ENCODE assay signal across 24 cellular contexts in the genomic region with DNA sequence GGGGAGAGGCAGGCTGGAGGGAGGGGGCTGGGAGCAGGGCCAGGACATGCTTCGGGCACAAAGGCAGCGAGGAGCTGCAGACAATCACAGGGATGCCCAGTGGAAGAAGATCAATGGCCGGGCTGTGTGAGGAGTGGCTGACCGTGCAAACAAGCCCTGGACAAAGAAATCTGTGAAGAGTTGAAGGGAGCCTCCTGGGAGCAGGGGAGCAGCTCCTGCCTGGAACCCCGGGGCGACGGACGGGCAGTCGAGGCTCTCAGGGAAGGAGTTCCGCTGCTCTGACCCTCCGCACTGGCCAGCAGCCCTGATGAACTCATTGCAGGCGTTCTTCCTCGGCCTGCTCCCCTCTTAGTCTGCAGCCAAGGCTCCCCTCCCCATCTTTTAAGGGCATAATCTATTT.
DNase-seq lines count a peak whose midpoint lies in the region; ATAC-seq, FAIRE-seq and TF ChIP-seq lines count a peak whose summit lies in the region.
"Had no signal": no experiment of that assay in that cellular context is flagged by ENCODE, and none has a peak within 500 bp of the region (broad histone marks: within the 10 kb centered on the region; RNA-seq: fewer than 3 reads in every experiment).

No MANE protein-coding gene starts in this region.

- no peak for TF ChIP-seq POLR2A in sigmoid colon (IDR thresholded peaks at IDR 0.05)

- ATAC-seq in activated T-cell treated with anti-CD3 and anti-CD28 coated beads, Interleukin-2, amount 50 U/mL, for 4 hours, result no peak
- no peak for ATAC-seq in activated T-cell treated with anti-CD3 and anti-CD28 coated beads, Interleukin-2, amount 50 U/mL, for 72 hours (replicated peaks in 1 of 2)
- ATAC-seq: A549, HCT116 had no signal

- no peaks in the 10 kb centered on the region for H3K9me3 Mint-ChIP-seq in activated T-cell treated with anti-CD3 and anti-CD28 coated beads, Interleukin-2, amount 50 U/mL, for 4 hours
- no peaks in the 10 kb centered on the region for H3K9me3 Mint-ChIP-seq in activated T-cell treated with anti-CD3 and anti-CD28 coated beads, Interleukin-2, amount 50 U/mL, for 72 hours

- peaks cover 0 to 3% of the 10 kb centered on the region in 2 donors for H3K9me3 ChIP-seq in kidney (ENCODE audit: control insufficient read depth in 1 of 2, low read length in 2 of 2)
- no peaks in the 10 kb centered on the region for H3K9me3 ChIP-seq in sigmoid colon
- H3K9me3 ChIP-seq: A549, BE2C had no signal

- H3K36me3 ChIP-seq in H7 (replicated peaks; ENCODE audit: control insufficient read depth, insufficient read depth, low read length) (no peaks in the 10 kb centered on the region), kidney (ENCODE audit: control insufficient read depth in 1 of 2, insufficient read depth in 2 of 2, low read length in 2 of 2) (no peaks in the 10 kb centered on the region), sigmoid colon (no peaks in the 10 kb centered on the region)
- H3K36me3 ChIP-seq: BE2C had no signal

- 90 to 91% methylated on average over 13 of the region's 13 CpGs for WGBS in sigmoid colon, 2 donors

- no peak for FAIRE-seq in kidney (lab: Jason Lieb, UNC)
- FAIRE-seq: A549 had no signal

- H3K27ac Mint-ChIP-seq in activated T-cell treated with anti-CD3 and anti-CD28 coated beads, Interleukin-2, amount 50 U/mL, for 72 hours, result no peak overlapping the region

- intact Hi-C loops in kidney (cut with DNase I), result no loop called here
- intact Hi-C loops in sigmoid colon (cut with DNase I), result no loop called here

- H3K27me3 Mint-ChIP-seq in activated T-cell treated with anti-CD3 and anti-CD28 coated beads, Interleukin-2, amount 50 U/mL, for 4 hours (ENCODE audit: low read depth), result peaks cover 24% of the 10 kb centered on the region
- peaks cover 16% of the 10 kb centered on the region for H3K27me3 Mint-ChIP-seq in activated T-cell treated with anti-CD3 and anti-CD28 coated beads, Interleukin-2, amount 50 U/mL, for 72 hours (ENCODE audit: low read depth)
- H3K27me3 Mint-ChIP-seq: CD4-positive, CD25-positive, alpha-beta regulatory T cell had no signal

- H3K4me3 ChIP-seq in H7 (ENCODE audit: insufficient read depth, low read depth, low read length) (no peak overlapping the region), kidney (ENCODE audit: low read length in 2 of 2) (no peak overlapping the region), sigmoid colon (no peak overlapping the region)
- H3K4me3 ChIP-seq: A549, PC-9 had no signal

- H3K9ac ChIP-seq in kidney (ENCODE audit: low read length in 2 of 2), result no peak overlapping the region
- H3K9ac ChIP-seq: KMS-11 had no signal

- peaks cover 2% of the 10 kb centered on the region for H3K4me1 Mint-ChIP-seq in activated T-cell treated with anti-CD3 and anti-CD28 coated beads, Interleukin-2, amount 50 U/mL, for 4 hours (ENCODE audit: low read depth)
- H3K4me1 Mint-ChIP-seq in activated T-cell treated with anti-CD3 and anti-CD28 coated beads, Interleukin-2, amount 50 U/mL, for 72 hours (ENCODE audit: low read depth), result no peaks in the 10 kb centered on the region

- H3K36me3 Mint-ChIP-seq in activated T-cell treated with anti-CD3 and anti-CD28 coated beads, Interleukin-2, amount 50 U/mL, for 4 hours (ENCODE audit: insufficient read depth), result no peaks in the 10 kb centered on the region
- no peaks in the 10 kb centered on the region for H3K36me3 Mint-ChIP-seq in activated T-cell treated with anti-CD3 and anti-CD28 coated beads, Interleukin-2, amount 50 U/mL, for 72 hours (ENCODE audit: insufficient read depth in 2 of 2)
- H3K36me3 Mint-ChIP-seq: CD4-positive, CD25-positive, alpha-beta regulatory T cell had no signal

- no peak overlapping the region for H3K4me3 Mint-ChIP-seq in activated T-cell treated with anti-CD3 and anti-CD28 coated beads, Interleukin-2, amount 50 U/mL, for 4 hours
- no peak overlapping the region for H3K4me3 Mint-ChIP-seq in activated T-cell treated with anti-CD3 and anti-CD28 coated beads, Interleukin-2, amount 50 U/mL, for 72 hours
- H3K4me3 Mint-ChIP-seq: CD4-positive, CD25-positive, alpha-beta regulatory T cell had no signal

- H3K27me3 ChIP-seq in H7 (ENCODE audit: control insufficient read depth, insufficient read depth, low read length), result no peaks in the 10 kb centered on the region
- H3K27me3 ChIP-seq in sigmoid colon, result peaks cover 0 to 8% (median 0%) of the 10 kb centered on the region in 3 donors

- H3K27ac ChIP-seq in kidney (ENCODE audit: low read depth in 2 of 2, low read length in 2 of 2) (no peak overlapping the region), sigmoid colon (no peak overlapping the region)
- H3K27ac ChIP-seq: A549, KMS-11, PC-9 had no signal

- TF ChIP-seq CTCF in kidney (IDR thresholded peaks at IDR 0.05; ENCODE audit: borderline replicate concordance, extremely low read depth, insufficient read depth), result no peak
- no peak for TF ChIP-seq CTCF in sigmoid colon (IDR thresholded peaks at IDR 0.05)

- peak; percentile 1 for DNase-seq in activated T-cell treated with anti-CD3 and anti-CD28 coated beads, Interleukin-2, amount 50 U/mL, for 4 hours
- no peak for DNase-seq in activated T-cell treated with anti-CD3 and anti-CD28 coated beads, Interleukin-2, amount 50 U/mL, for 72 hours
- DNase-seq in H7, result peak; percentile 42
- DNase-seq in kidney, result peak; percentile 22
- DNase-seq in sigmoid colon, result peak; percentile 50
- DNase-seq in KG1 (lab: John Stamatoyannopoulos, UW), result no peak
- no peak for DNase-seq in HUDEP-2 (lab: John Stamatoyannopoulos, UW; ENCODE audit: unreplicated experiment in 76 of 76)
- DNase-seq in NCI-H2227 treated with DMSO at 0.1 percent for 48 hours (lab: John Stamatoyannopoulos, UW), result no peak
- DNase-seq: BE2C; CD4-positive, CD25-positive, alpha-beta regulatory T cell; EL; GF-D8; GOT3; MV-4-11; NCI-H1417 treated with DMSO at 0.1 percent for 48 hours; NCI-H226; NCI-H510A treated with DMSO at 0.1 percent for 48 hours; NCI-H748 treated with DMSO at 0.1 percent for 48 hours; PC-9; RPMI8226; SIG-M5 had no signal

- TF ChIP-seq EP300 in sigmoid colon (IDR thresholded peaks at IDR 0.05), result no peak

- H3K4me1 ChIP-seq in kidney (ENCODE audit: control insufficient read depth in 1 of 2, insufficient read depth in 1 of 2, low read depth in 1 of 2, low read length in 2 of 2), result no peaks in the 10 kb centered on the region
- H3K4me1 ChIP-seq in sigmoid colon, result no peaks in the 10 kb centered on the region
- H3K4me1 ChIP-seq: A549, BE2C had no signal

Comparison
In these comparisons a context has a peak if more than half of its experiments do, and no peak if none do; other contexts are left out.
1. DNase-seq: peak in activated T-cell treated with anti-CD3 and anti-CD28 coated beads, Interleukin-2, amount 50 U/mL, for 4 hours (single experiment), H7 (single experiment), kidney (single experiment) and sigmoid colon (single experiment); none in activated T-cell treated with anti-CD3 and anti-CD28 coated beads, Interleukin-2, amount 50 U/mL, for 72 hours (0 of 2), KG1 (single experiment), HUDEP-2 (0 of 76) and NCI-H2227 treated with DMSO at 0.1 percent for 48 hours (single experiment).